Comparison of ENCODE assay signal across 15 cellular contexts in genomic region chr11:44589301-44589700, GRCh38. TPM values are rescaled to one million over a fixed set of nuclear protein-coding genes. Genes with fewer than 3 reads are reported as not detected.
A peak's percentile ranks its signal among the peaks of the same experiment; 100 is the strongest.
DNase-seq lines count a peak whose midpoint lies in the region; ATAC-seq and TF ChIP-seq lines count a peak whose summit lies in the region.
"Had no signal": no experiment of that assay in that cellular context is flagged by ENCODE, and none has a peak within 500 bp of the region (broad histone marks: within the 10 kb centered on the region; RNA-seq: fewer than 3 reads in every experiment).

No MANE protein-coding gene starts in this region.

- intact Hi-C loops in CD4-positive, alpha-beta memory T cell (cut with micrococcal nuclease), result no loop called here
- intact Hi-C loops in sigmoid colon (cut with DNase I), result no loop called here

- no peak overlapping the region for H3K4me3 ChIP-seq in CD4-positive, alpha-beta memory T cell (ENCODE audit: low read length in 2 of 2)
- H3K4me3 ChIP-seq in fibroblast of pulmonary artery (replicated peaks; ENCODE audit: low read depth, low read length) (no peak overlapping the region), sigmoid colon (no peak overlapping the region)
- H3K4me3 ChIP-seq: lung, psoas muscle had no signal

- POLR2A ChIA-PET in CD4-positive, alpha-beta memory T cell (lab: Charles Lee; ENCODE audit: partially characterized antibody), result interaction anchor here (1.2 to 15.4 kb wide), 3 partner anchors 11 to 24 kb away, joined by 4 to 210 read pairs (median 4); no protein-coding TSS in a partner anchor

- DNase-seq in CD4-positive, alpha-beta memory T cell, result no peak
- DNase-seq in T-helper 17 cell (no peak), fibroblast of pulmonary artery (ENCODE audit: low read depth) (peak; percentile 29), sigmoid colon (peak; percentile 78), NCI-H82 treated with DMSO at 0.1 percent for 48 hours (lab: John Stamatoyannopoulos, UW; ENCODE audit: unreplicated experiment) (no peak), GM13977 (ENCODE audit: low spot score) (no peak)
- no peak for DNase-seq in activated CD8-positive, alpha-beta memory T cell treated with anti-CD3 and anti-CD28 coated beads, Interleukin-2, amount 10 ng/mL, durations not matched to agents 7 days and 5 days
- DNase-seq: activated T-cell treated with anti-CD3 and anti-CD28 coated beads for 4 hours, DMS79, NCI-H1930, PC-3, psoas muscle had no signal

- TF ChIP-seq POLR2A in sigmoid colon (IDR thresholded peaks at IDR 0.05), result no peak

- H3K27me3 Mint-ChIP-seq in CD4-positive, alpha-beta memory T cell, result no peaks in the 10 kb centered on the region
- no peaks in the 10 kb centered on the region for H3K27me3 Mint-ChIP-seq in T-helper 17 cell
- no peaks in the 10 kb centered on the region for H3K27me3 Mint-ChIP-seq in activated CD8-positive, alpha-beta memory T cell treated with anti-CD3 and anti-CD28 coated beads, Interleukin-2, amount 10 ng/mL, durations not matched to agents 7 days and 5 days
- H3K27me3 Mint-ChIP-seq: type B pancreatic cell had no signal

- no peak overlapping the region for H3K27ac ChIP-seq in CD4-positive, alpha-beta memory T cell (ENCODE audit: low read depth, low read length)
- H3K27ac ChIP-seq in sigmoid colon, result peak overlapping the region; percentile 60 to 91 (median 79)
- H3K27ac ChIP-seq: psoas muscle had no signal

- CTCF ChIA-PET in CD4-positive, alpha-beta memory T cell (lab: Charles Lee; ENCODE audit: partially characterized antibody), result interaction anchor here (1.0 to 1.7 kb wide), 3 partner anchors 12 to 33 kb away, joined by 3 to 7 read pairs (median 3); no protein-coding TSS in a partner anchor
- CTCF ChIA-PET in activated CD8-positive, alpha-beta memory T cell treated with anti-CD3 and anti-CD28 coated beads, Interleukin-2, amount 10 ng/mL, durations not matched to agents 7 days and 5 days (lab: Charles Lee), result interaction anchor here (0.9 kb wide), 1 partner anchor 28 kb away, joined by 4 read pairs; no protein-coding TSS in a partner anchor

- in situ Hi-C loops in GM13977 (cut with MboI; ENCODE audit: low pct_unique_long_range_greater_than_20kb, low sequenced_read_pairs, unreplicated experiment), result no loop called here

- no peaks in the 10 kb centered on the region for H3K9me3 ChIP-seq in CD4-positive, alpha-beta memory T cell (ENCODE audit: control insufficient read depth in 1 of 2, low read length in 2 of 2)
- H3K9me3 ChIP-seq in T-helper 17 cell (ENCODE audit: control insufficient read depth, low read length, poor library complexity, severe bottlenecking) (no peaks in the 10 kb centered on the region), sigmoid colon (no peaks in the 10 kb centered on the region)
- H3K9me3 ChIP-seq: psoas muscle had no signal

- TF ChIP-seq EP300 in sigmoid colon (IDR thresholded peaks at IDR 0.05), result peak in 2 of 4 donors; percentile 22 to 60

- H3K36me3 ChIP-seq in CD4-positive, alpha-beta memory T cell (ENCODE audit: insufficient read depth, low read length), result peaks cover 36% of the 10 kb centered on the region
- H3K36me3 ChIP-seq in sigmoid colon, result no peaks in the 10 kb centered on the region

- no peak overlapping the region for H3K4me3 Mint-ChIP-seq in CD4-positive, alpha-beta memory T cell
- H3K4me3 Mint-ChIP-seq in T-helper 17 cell, result no peak overlapping the region
- no peak overlapping the region for H3K4me3 Mint-ChIP-seq in activated CD8-positive, alpha-beta memory T cell treated with anti-CD3 and anti-CD28 coated beads, Interleukin-2, amount 10 ng/mL, durations not matched to agents 7 days and 5 days
- H3K4me3 Mint-ChIP-seq: type B pancreatic cell had no signal

- 81 to 86% methylated on average over 3 of the region's 3 CpGs for WGBS in sigmoid colon, 2 donors

- H3K27me3 ChIP-seq in CD4-positive, alpha-beta memory T cell (ENCODE audit: insufficient read depth, low read length), result no peaks in the 10 kb centered on the region
- no peaks in the 10 kb centered on the region for H3K27me3 ChIP-seq in sigmoid colon

- no peak for ATAC-seq in T-helper 17 cell
- ATAC-seq in GM18867 (IDR thresholded peaks at IDR 0.05; ENCODE audit: unreplicated experiment), result no peak
- no peak for ATAC-seq in activated CD8-positive, alpha-beta memory T cell treated with anti-CD3 and anti-CD28 coated beads, Interleukin-2, amount 10 ng/mL, durations not matched to agents 7 days and 5 days
- ATAC-seq: PC-3, psoas muscle had no signal

- H3K9me3 Mint-ChIP-seq in CD4-positive, alpha-beta memory T cell, result peaks cover 0 to 2% (median 0%) of the 10 kb centered on the region in 8 donors
- no peaks in the 10 kb centered on the region for H3K9me3 Mint-ChIP-seq in activated CD8-positive, alpha-beta memory T cell treated with anti-CD3 and anti-CD28 coated beads, Interleukin-2, amount 10 ng/mL, durations not matched to agents 7 days and 5 days (ENCODE audit: low read depth)
- H3K9me3 Mint-ChIP-seq: type B pancreatic cell had no signal

- H3K4me1 Mint-ChIP-seq in CD4-positive, alpha-beta memory T cell, result peaks cover 38 to 90% (median 50%) of the 10 kb centered on the region in 4 donors
- H3K4me1 Mint-ChIP-seq in T-helper 17 cell, result peaks cover 43% of the 10 kb centered on the region
- H3K4me1 Mint-ChIP-seq in activated CD8-positive, alpha-beta memory T cell treated with anti-CD3 and anti-CD28 coated beads, Interleukin-2, amount 10 ng/mL, durations not matched to agents 7 days and 5 days, result peaks cover 18% of the 10 kb centered on the region

- TF ChIP-seq CTCF in fibroblast of pulmonary artery (IDR thresholded peaks at IDR 0.05; ENCODE audit: low read length, missing control alignments), result no peak
- no peak for TF ChIP-seq CTCF in sigmoid colon (IDR thresholded peaks at IDR 0.05)
- TF ChIP-seq CTCF in GM13977 (IDR thresholded peaks at IDR 0.05; ENCODE audit: extremely low read depth, insufficient read depth, missing control alignments), result no peak

- peaks cover 48 to 66% of the 10 kb centered on the region in 2 donors for H3K36me3 Mint-ChIP-seq in CD4-positive, alpha-beta memory T cell
- peaks cover 10% of the 10 kb centered on the region for H3K36me3 Mint-ChIP-seq in T-helper 17 cell (ENCODE audit: low read depth)
- peaks cover 19% of the 10 kb centered on the region for H3K36me3 Mint-ChIP-seq in activated CD8-positive, alpha-beta memory T cell treated with anti-CD3 and anti-CD28 coated beads, Interleukin-2, amount 10 ng/mL, durations not matched to agents 7 days and 5 days
- H3K36me3 Mint-ChIP-seq: type B pancreatic cell had no signal

- peaks cover 60% of the 10 kb centered on the region for H3K4me1 ChIP-seq in CD4-positive, alpha-beta memory T cell (ENCODE audit: insufficient read depth, low read length)
- peaks cover 0 to 78% (median 71%) of the 10 kb centered on the region in 4 donors for H3K4me1 ChIP-seq in sigmoid colon

- peak overlapping the region in 5 of 7 donors; percentile 52 to 68 (median 59) for H3K27ac Mint-ChIP-seq in CD4-positive, alpha-beta memory T cell
- peak overlapping the region; percentile 83 for H3K27ac Mint-ChIP-seq in T-helper 17 cell
- no peak overlapping the region for H3K27ac Mint-ChIP-seq in activated CD8-positive, alpha-beta memory T cell treated with anti-CD3 and anti-CD28 coated beads, Interleukin-2, amount 10 ng/mL, durations not matched to agents 7 days and 5 days
- H3K27ac Mint-ChIP-seq: type B pancreatic cell had no signal

RNA-seq across cellular contexts. Expression of gene CD82, which starts 23.8 kb away (rescaled TPM):
- total RNA-seq in CD4-positive, alpha-beta memory T cell, result 100 to 1,000 TPM; 130 to 133 TPM
- polyA plus RNA-seq in CD4-positive, alpha-beta memory T cell, result 100 to 1,000 TPM; 250 to 260 TPM
- total RNA-seq in T-helper 17 cell (100 to 1,000 TPM; 112 to 146 TPM), sigmoid colon (10 to 100 TPM in 3 of 4 donors, 1 to 10 TPM in 1; 8.7 to 23.3 (median 16.8) TPM)
- 10 to 100 TPM in 1 of 3 donors, 1 to 10 TPM in 2; 4.2 to 67.4 (median 6.0) TPM for polyA plus RNA-seq in sigmoid colon
- total RNA-seq in activated CD8-positive, alpha-beta memory T cell treated with anti-CD3 and anti-CD28 coated beads, Interleukin-2, amount 10 ng/mL, durations not matched to agents 7 days and 5 days, result 100 to 1,000 TPM in 1 of 2 experiments, 10 to 100 TPM in 1; 90.2 to 285 TPM

Comparison
In these comparisons a context has a peak if more than half of its experiments do, and no peak if none do; other contexts are left out.
1. DNase-seq: peak in fibroblast of pulmonary artery (single experiment) and sigmoid colon (single experiment); none in CD4-positive, alpha-beta memory T cell (0 of 5), T-helper 17 cell (0 of 3), activated CD8-positive, alpha-beta memory T cell treated with anti-CD3 and anti-CD28 coated beads, Interleukin-2, amount 10 ng/mL, durations not matched to agents 7 days and 5 days (single experiment), NCI-H82 treated with DMSO at 0.1 percent for 48 hours (single experiment) and GM13977 (single experiment).